1 cellular context compared by ENCODE assay signal in the genomic region with DNA sequence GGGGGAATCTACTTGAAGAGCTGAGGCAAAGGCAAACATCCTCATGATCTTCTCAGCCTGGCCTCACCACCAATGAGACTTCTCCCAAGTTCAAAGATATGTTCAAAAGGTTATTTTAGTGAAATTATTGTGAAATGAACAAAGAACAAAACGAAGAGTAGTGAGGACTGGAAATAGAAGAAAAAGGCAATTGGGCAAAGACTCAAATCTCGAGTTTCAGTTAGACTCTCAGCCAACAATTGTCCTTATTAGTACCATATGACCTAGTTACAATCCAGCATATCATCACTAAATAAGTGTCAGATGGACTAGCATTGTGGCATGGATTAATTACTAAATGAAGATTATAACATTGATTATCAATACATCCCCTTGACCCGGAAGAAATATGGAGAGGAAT.
TF ChIP-seq lines count a peak whose summit lies in the region.

No MANE protein-coding gene starts in this region.

TF ChIP-seq in GM23338, 12 proteins besides CTCF, POLR2A, EP300 and RAD21 (continued from another document):
- TF ChIP-seq, protein P1, sequence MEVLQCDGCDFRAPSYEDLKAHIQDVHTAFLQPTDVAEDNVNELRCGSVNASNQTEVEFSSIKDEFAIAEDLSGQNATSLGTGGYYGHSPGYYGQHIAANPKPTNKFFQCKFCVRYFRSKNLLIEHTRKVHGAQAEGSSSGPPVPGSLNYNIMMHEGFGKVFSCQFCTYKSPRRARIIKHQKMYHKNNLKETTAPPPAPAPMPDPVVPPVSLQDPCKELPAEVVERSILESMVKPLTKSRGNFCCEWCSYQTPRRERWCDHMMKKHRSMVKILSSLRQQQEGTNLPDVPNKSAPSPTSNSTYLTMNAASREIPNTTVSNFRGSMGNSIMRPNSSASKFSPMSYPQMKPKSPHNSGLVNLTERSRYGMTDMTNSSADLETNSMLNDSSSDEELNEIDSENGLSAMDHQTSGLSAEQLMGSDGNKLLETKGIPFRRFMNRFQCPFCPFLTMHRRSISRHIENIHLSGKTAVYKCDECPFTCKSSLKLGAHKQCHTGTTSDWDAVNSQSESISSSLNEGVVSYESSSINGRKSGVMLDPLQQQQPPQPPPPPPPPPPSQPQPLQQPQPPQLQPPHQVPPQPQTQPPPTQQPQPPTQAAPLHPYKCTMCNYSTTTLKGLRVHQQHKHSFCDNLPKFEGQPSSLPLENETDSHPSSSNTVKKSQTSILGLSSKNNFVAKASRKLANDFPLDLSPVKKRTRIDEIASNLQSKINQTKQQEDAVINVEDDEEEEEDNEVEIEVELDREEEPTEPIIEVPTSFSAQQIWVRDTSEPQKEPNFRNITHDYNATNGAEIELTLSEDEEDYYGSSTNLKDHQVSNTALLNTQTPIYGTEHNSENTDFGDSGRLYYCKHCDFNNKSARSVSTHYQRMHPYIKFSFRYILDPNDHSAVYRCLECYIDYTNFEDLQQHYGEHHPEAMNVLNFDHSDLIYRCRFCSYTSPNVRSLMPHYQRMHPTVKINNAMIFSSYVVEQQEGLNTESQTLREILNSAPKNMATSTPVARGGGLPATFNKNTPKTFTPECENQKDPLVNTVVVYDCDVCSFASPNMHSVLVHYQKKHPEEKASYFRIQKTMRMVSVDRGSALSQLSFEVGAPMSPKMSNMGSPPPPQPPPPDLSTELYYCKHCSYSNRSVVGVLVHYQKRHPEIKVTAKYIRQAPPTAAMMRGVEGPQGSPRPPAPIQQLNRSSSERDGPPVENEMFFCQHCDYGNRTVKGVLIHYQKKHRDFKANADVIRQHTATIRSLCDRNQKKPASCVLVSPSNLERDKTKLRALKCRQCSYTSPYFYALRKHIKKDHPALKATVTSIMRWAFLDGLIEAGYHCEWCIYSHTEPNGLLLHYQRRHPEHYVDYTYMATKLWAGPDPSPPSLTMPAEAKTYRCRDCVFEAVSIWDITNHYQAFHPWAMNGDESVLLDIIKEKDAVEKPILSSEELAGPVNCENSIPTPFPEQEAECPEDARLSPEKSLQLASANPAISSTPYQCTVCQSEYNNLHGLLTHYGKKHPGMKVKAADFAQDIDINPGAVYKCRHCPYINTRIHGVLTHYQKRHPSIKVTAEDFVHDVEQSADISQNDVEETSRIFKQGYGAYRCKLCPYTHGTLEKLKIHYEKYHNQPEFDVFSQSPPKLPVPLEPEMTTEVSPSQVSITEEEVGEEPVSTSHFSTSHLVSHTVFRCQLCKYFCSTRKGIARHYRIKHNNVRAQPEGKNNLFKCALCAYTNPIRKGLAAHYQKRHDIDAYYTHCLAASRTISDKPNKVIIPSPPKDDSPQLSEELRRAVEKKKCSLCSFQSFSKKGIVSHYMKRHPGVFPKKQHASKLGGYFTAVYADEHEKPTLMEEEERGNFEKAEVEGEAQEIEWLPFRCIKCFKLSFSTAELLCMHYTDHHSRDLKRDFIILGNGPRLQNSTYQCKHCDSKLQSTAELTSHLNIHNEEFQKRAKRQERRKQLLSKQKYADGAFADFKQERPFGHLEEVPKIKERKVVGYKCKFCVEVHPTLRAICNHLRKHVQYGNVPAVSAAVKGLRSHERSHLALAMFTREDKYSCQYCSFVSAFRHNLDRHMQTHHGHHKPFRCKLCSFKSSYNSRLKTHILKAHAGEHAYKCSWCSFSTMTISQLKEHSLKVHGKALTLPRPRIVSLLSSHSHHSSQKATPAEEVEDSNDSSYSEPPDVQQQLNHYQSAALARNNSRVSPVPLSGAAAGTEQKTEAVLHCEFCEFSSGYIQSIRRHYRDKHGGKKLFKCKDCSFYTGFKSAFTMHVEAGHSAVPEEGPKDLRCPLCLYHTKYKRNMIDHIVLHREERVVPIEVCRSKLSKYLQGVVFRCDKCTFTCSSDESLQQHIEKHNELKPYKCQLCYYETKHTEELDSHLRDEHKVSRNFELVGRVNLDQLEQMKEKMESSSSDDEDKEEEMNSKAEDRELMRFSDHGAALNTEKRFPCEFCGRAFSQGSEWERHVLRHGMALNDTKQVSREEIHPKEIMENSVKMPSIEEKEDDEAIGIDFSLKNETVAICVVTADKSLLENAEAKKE (CRISPR knock-in tag; IDR thresholded peaks at IDR 0.05): no peak
- TF ChIP-seq JUNB (IDR thresholded peaks at IDR 0.05; ENCODE audit: unreplicated experiment) (no peak), NANOG (IDR thresholded peaks at IDR 0.05; ENCODE audit: borderline replicate concordance) (no peak), CREB1 (CRISPR knock-in tag; IDR thresholded peaks at IDR 0.05; ENCODE audit: low read depth) (no peak), ZNF114 (CRISPR knock-in tag; IDR thresholded peaks at IDR 0.05) (no peak), ZNF331 (CRISPR knock-in tag; IDR thresholded peaks at IDR 0.05; ENCODE audit: low read depth) (no peak)
- TF ChIP-seq, protein P2, sequence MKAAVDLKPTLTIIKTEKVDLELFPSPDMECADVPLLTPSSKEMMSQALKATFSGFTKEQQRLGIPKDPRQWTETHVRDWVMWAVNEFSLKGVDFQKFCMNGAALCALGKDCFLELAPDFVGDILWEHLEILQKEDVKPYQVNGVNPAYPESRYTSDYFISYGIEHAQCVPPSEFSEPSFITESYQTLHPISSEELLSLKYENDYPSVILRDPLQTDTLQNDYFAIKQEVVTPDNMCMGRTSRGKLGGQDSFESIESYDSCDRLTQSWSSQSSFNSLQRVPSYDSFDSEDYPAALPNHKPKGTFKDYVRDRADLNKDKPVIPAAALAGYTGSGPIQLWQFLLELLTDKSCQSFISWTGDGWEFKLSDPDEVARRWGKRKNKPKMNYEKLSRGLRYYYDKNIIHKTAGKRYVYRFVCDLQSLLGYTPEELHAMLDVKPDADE (IDR thresholded peaks at IDR 0.05): no peak
